ENCODE assay signal across 8 cellular contexts in genomic region chr22:20430641-20431519, GRCh38. TPM values are rescaled to one million over a fixed set of nuclear protein-coding genes. Genes with fewer than 3 reads are reported as not detected.
A peak's percentile ranks its signal among the peaks of the same experiment; 100 is the strongest.
DNase-seq lines count a peak whose midpoint lies in the region; ATAC-seq and TF ChIP-seq lines count a peak whose summit lies in the region.

No MANE protein-coding gene starts in this region.

- peaks cover 25% of the 10 kb centered on the region for H3K4me1 Mint-ChIP-seq in central memory CD8-positive, alpha-beta T cell
- peaks cover 13% of the 10 kb centered on the region for H3K4me1 Mint-ChIP-seq in stimulated activated memory B cell treated with anti-CD40 and anti-IgM and Interleukin-4, amounts not matched to agents 10 μg/mL and 1 μg/mL and 100 μg/mL, for 72 hours

- H3K4me3 ChIP-seq in right lobe of liver, result peak overlapping the region in 1 of 3 donors; percentile 2

- TF ChIP-seq POLR2A in right lobe of liver (IDR thresholded peaks at IDR 0.05), result no peak

- no peaks in the 10 kb centered on the region for H3K9me3 ChIP-seq in right lobe of liver

- peaks cover 46% of the 10 kb centered on the region for H3K27me3 Mint-ChIP-seq in central memory CD8-positive, alpha-beta T cell
- peaks cover 73% of the 10 kb centered on the region for H3K27me3 Mint-ChIP-seq in stimulated activated memory B cell treated with anti-CD40 and anti-IgM and Interleukin-4, amounts not matched to agents 10 μg/mL and 1 μg/mL and 100 μg/mL, for 72 hours

- peaks cover 0 to 24% (median 0%) of the 10 kb centered on the region in 4 donors for H3K4me1 ChIP-seq in right lobe of liver

- no peaks in the 10 kb centered on the region for H3K9me3 Mint-ChIP-seq in central memory CD8-positive, alpha-beta T cell
- no peaks in the 10 kb centered on the region for H3K9me3 Mint-ChIP-seq in stimulated activated memory B cell treated with anti-CD40 and anti-IgM and Interleukin-4, amounts not matched to agents 10 μg/mL and 1 μg/mL and 100 μg/mL, for 72 hours

- no peak overlapping the region for H3K27ac Mint-ChIP-seq in central memory CD8-positive, alpha-beta T cell (ENCODE audit: low read depth)
- no peak overlapping the region for H3K27ac Mint-ChIP-seq in stimulated activated memory B cell treated with anti-CD40 and anti-IgM and Interleukin-4, amounts not matched to agents 10 μg/mL and 1 μg/mL and 100 μg/mL, for 72 hours

- peak overlapping the region; percentile 77 for H3K4me3 Mint-ChIP-seq in central memory CD8-positive, alpha-beta T cell
- H3K4me3 Mint-ChIP-seq in stimulated activated memory B cell treated with anti-CD40 and anti-IgM and Interleukin-4, amounts not matched to agents 10 μg/mL and 1 μg/mL and 100 μg/mL, for 72 hours, result peak overlapping the region; percentile 68

- H3K36me3 Mint-ChIP-seq in central memory CD8-positive, alpha-beta T cell (ENCODE audit: insufficient read depth), result peaks cover 4% of the 10 kb centered on the region
- H3K36me3 Mint-ChIP-seq in stimulated activated memory B cell treated with anti-CD40 and anti-IgM and Interleukin-4, amounts not matched to agents 10 μg/mL and 1 μg/mL and 100 μg/mL, for 72 hours, result no peaks in the 10 kb centered on the region

- DNase-seq in NCI-H2081 (lab: John Stamatoyannopoulos, UW) (peak; percentile 33 to 64), NCI-H2081 treated with DMSO at 0.1 percent for 48 hours (lab: John Stamatoyannopoulos, UW) (no peak), T-helper 2 cell (peak in 4 of 5 experiments; percentile 24 to 86 (median 48)), right lobe of liver (peak in 1 of 3 donors; percentile 67), DMS114 treated with DMSO at 0.1 percent for 48 hours (lab: John Stamatoyannopoulos, UW; ENCODE audit: unreplicated experiment) (no peak)
- DNase-seq in central memory CD8-positive, alpha-beta T cell (ENCODE audit: low spot score in 2 of 2), result peak; percentile 46 to 49

- ATAC-seq in central memory CD8-positive, alpha-beta T cell (replicated peaks; ENCODE audit: extremely low read depth, poor library complexity, severe bottlenecking), result peak; percentile 65
- ATAC-seq in right lobe of liver (peak; percentile 71 to 81 (median 74)), GM19328 (IDR thresholded peaks at IDR 0.05; ENCODE audit: unreplicated experiment) (no peak)
- ATAC-seq in stimulated activated memory B cell treated with anti-CD40 and anti-IgM and Interleukin-4, amounts not matched to agents 10 μg/mL and 1 μg/mL and 100 μg/mL, for 72 hours, result peak; percentile 53

- WGBS in right lobe of liver (ENCODE audit: insufficient coverage, low coverage, low lambda C conversion rate, missing lambda C conversion rate), result 0% methylated on average over 3 of the region's 106 CpGs

- peak in 3 of 4 donors; percentile 29 to 38 (median 33) for TF ChIP-seq CTCF in right lobe of liver (IDR thresholded peaks at IDR 0.05)

- no peaks in the 10 kb centered on the region for H3K36me3 ChIP-seq in right lobe of liver

- H3K27me3 ChIP-seq in right lobe of liver, result peaks cover 0 to 6% of the 10 kb centered on the region in 2 donors

- intact Hi-C loops in right lobe of liver (cut with DNase I), result no loop called here

- no peak overlapping the region for H3K27ac ChIP-seq in right lobe of liver

RNA-seq across cellular contexts. Expression of gene SCARF2, which starts 6.7 kb away (rescaled TPM):
- total RNA-seq in right lobe of liver, result 1 to 10 TPM; 1.1 to 3.4 (median 1.8) TPM

RNA-seq across cellular contexts. Expression of gene ZNF74, which starts 36.9 kb away (rescaled TPM):
- total RNA-seq in right lobe of liver, result 1 to 10 TPM; 3.2 to 6.6 (median 3.4) TPM

Comparison
In these comparisons a context has a peak if more than half of its experiments do, and no peak if none do; other contexts are left out.
1. DNase-seq: peak in NCI-H2081 (2 of 2), T-helper 2 cell (4 of 5) and central memory CD8-positive, alpha-beta T cell (2 of 2); none in NCI-H2081 treated with DMSO at 0.1 percent for 48 hours (single experiment) and DMS114 treated with DMSO at 0.1 percent for 48 hours (single experiment).